ENCODE assay signal across 19 cellular contexts in the genomic region with DNA sequence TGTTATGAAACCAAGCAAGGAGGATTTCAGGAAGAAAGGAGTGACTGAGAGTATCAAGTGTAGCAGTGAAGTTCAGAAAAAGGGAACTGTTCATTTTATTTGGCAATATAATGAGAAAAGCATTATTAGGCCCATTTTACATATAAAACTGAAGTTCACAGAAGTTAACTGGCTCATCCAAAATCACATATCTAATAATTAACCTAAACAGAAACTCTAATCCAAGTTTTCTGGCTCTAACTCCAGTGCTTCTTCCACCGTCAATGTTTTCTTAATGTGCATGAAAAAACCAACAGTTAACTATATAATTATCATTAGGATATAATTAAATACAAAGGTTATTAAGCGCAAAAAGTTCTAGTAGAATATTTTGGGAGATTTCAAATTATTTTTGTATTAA.
"Had no signal": no experiment of that assay in that cellular context is flagged by ENCODE, and none has a peak within 500 bp of the region (broad histone marks: within the 10 kb centered on the region; RNA-seq: fewer than 3 reads in every experiment).

No MANE protein-coding gene starts in this region.

- ATAC-seq: activated CD4-positive, CD25-positive, alpha-beta regulatory T cell treated with anti-CD3 and anti-CD28 coated beads, Interleukin-2, amount 50 U/mL, for 24 hours; activated CD8-positive, alpha-beta T cell treated with anti-CD3 and anti-CD28 coated beads, Interleukin-2, amount 10 ng/mL, durations not matched to agents 7 days and 5 days; body of pancreas; foreskin keratinocyte had no signal

- H3K4me3 Mint-ChIP-seq: activated CD4-positive, alpha-beta T cell treated with anti-CD3 and anti-CD28 coated beads, Interleukin-2, amount 10 ng/mL, durations not matched to agents 7 days and 5 days; activated CD8-positive, alpha-beta T cell treated with anti-CD3 and anti-CD28 coated beads, Interleukin-2, amount 10 ng/mL, durations not matched to agents 7 days and 5 days; activated naive CD4-positive, alpha-beta T cell treated with anti-CD3 and anti-CD28 coated beads for 36 hours; activated T-cell treated with anti-CD3 and anti-CD28 coated beads, Interleukin-2, amount 50 U/mL, for 24 hours; endodermal cell; nephron progenitor cell; stimulated activated naive CD8-positive, alpha-beta T cell treated with anti-CD3 and anti-CD28 coated beads, Interleukin-15, Interleukin-2, amounts not matched to agents 100 ng/mL and 50 ng/mL, for 24 hours had no signal

- H3K27ac Mint-ChIP-seq: activated CD4-positive, alpha-beta T cell treated with anti-CD3 and anti-CD28 coated beads, Interleukin-2, amount 10 ng/mL, durations not matched to agents 7 days and 5 days; activated CD8-positive, alpha-beta T cell treated with anti-CD3 and anti-CD28 coated beads, Interleukin-2, amount 10 ng/mL, durations not matched to agents 7 days and 5 days; activated naive CD4-positive, alpha-beta T cell treated with anti-CD3 and anti-CD28 coated beads for 36 hours; activated T-cell treated with anti-CD3 and anti-CD28 coated beads, Interleukin-2, amount 50 U/mL, for 24 hours; activated T-helper 2 cell treated with anti-CD3 and anti-CD28 coated beads, Interferon-gamma antibody, Interleukin-2, Interleukin-4, amounts not matched to agents 10 μg/mL and 5 μg/mL and 100 μg/mL, durations not matched to agents 14 hours and 24 hours and 36 hours; endodermal cell; nephron progenitor cell; progenitor cell of endocrine pancreas; stimulated activated naive CD8-positive, alpha-beta T cell treated with anti-CD3 and anti-CD28 coated beads, Interleukin-15, Interleukin-2, amounts not matched to agents 100 ng/mL and 50 ng/mL, for 24 hours had no signal

- H3K4me1 Mint-ChIP-seq: activated CD4-positive, alpha-beta T cell treated with anti-CD3 and anti-CD28 coated beads, Interleukin-2, amount 10 ng/mL, durations not matched to agents 7 days and 5 days; endodermal cell; nephron progenitor cell had no signal

- H3K9me3 Mint-ChIP-seq: activated CD4-positive, alpha-beta T cell treated with anti-CD3 and anti-CD28 coated beads, Interleukin-2, amount 10 ng/mL, durations not matched to agents 7 days and 5 days; activated naive CD4-positive, alpha-beta T cell treated with anti-CD3 and anti-CD28 coated beads for 36 hours; activated T-cell treated with anti-CD3 and anti-CD28 coated beads, Interleukin-2, amount 50 U/mL, for 24 hours; activated T-helper 2 cell treated with anti-CD3 and anti-CD28 coated beads, Interferon-gamma antibody, Interleukin-2, Interleukin-4, amounts not matched to agents 10 μg/mL and 5 μg/mL and 100 μg/mL, durations not matched to agents 14 hours and 24 hours and 36 hours; endodermal cell; nephron progenitor cell; stimulated activated naive CD8-positive, alpha-beta T cell treated with anti-CD3 and anti-CD28 coated beads, Interleukin-15, Interleukin-2, amounts not matched to agents 100 ng/mL and 50 ng/mL, for 24 hours had no signal

- DNase-seq: activated CD4-positive, alpha-beta T cell treated with anti-CD3 and anti-CD28 coated beads, Interleukin-2, amount 10 ng/mL, durations not matched to agents 7 days and 5 days; activated CD8-positive, alpha-beta T cell treated with anti-CD3 and anti-CD28 coated beads, Interleukin-2, amount 10 ng/mL, durations not matched to agents 7 days and 5 days; activated naive CD4-positive, alpha-beta T cell treated with anti-CD3 and anti-CD28 coated beads for 36 hours; activated T-cell treated with anti-CD3 and anti-CD28 coated beads, Interleukin-2, amount 50 U/mL, for 24 hours; body of pancreas; central memory CD4-positive, alpha-beta T cell; colonic mucosa; endodermal cell; foreskin keratinocyte; head of caudate nucleus; left ventricle myocardium inferior; mammary epithelial cell; nephron progenitor cell; nucleus accumbens; uterus had no signal

- H3K27me3 Mint-ChIP-seq: activated CD4-positive, alpha-beta T cell treated with anti-CD3 and anti-CD28 coated beads, Interleukin-2, amount 10 ng/mL, durations not matched to agents 7 days and 5 days; activated T-cell treated with anti-CD3 and anti-CD28 coated beads, Interleukin-2, amount 50 U/mL, for 24 hours; progenitor cell of endocrine pancreas; stimulated activated naive CD8-positive, alpha-beta T cell treated with anti-CD3 and anti-CD28 coated beads, Interleukin-15, Interleukin-2, amounts not matched to agents 100 ng/mL and 50 ng/mL, for 24 hours had no signal
